Comparison of ENCODE assay signal across 8 cellular contexts in the genomic region with DNA sequence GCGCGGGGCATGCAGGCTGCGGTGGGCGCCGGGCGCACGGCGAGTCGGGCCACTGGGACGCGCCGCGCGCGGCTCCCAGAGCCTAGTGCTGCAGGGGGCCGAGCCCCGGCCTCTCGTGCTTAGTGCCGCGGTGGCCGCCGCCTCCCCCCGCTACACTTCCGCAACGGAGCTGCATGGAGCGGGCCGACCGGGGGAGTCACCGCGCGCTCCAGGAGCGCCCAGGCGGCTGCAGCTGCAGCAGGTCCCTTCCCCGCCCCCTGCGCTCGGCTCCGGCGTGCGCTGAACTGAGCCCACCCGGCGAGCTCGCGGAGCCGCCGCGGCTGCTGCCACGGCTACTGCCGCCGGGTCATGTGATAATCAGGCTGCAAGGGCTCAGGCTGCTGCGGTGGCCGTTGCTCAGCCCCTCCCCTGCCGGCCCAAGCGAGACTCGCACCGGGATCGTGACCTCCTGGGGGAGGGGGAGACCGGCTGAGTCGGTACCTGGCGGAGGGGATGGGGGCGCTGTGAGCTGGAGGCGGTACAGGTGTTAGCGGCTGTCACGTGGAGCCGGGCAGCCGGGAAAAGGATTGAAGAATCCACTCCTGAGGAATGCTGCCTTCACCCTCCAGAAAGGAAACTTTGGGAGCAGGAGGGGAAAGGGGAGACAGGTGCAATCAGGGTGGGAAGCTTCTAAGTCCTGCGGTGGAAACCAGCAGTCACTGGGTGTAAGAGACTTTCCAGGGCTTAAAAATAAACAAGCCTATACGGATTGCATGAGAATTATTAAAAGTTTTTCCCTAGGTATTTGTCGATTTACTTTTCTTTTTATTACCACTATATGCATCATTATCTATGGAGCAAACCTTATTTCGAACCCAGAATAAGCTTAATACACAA. TPM values are rescaled to one million over a fixed set of nuclear protein-coding genes. Genes with fewer than 3 reads are reported as not detected.
DNase-seq lines count a peak whose midpoint lies in the region; ATAC-seq and TF ChIP-seq lines count a peak whose summit lies in the region.

A gene with protein sequence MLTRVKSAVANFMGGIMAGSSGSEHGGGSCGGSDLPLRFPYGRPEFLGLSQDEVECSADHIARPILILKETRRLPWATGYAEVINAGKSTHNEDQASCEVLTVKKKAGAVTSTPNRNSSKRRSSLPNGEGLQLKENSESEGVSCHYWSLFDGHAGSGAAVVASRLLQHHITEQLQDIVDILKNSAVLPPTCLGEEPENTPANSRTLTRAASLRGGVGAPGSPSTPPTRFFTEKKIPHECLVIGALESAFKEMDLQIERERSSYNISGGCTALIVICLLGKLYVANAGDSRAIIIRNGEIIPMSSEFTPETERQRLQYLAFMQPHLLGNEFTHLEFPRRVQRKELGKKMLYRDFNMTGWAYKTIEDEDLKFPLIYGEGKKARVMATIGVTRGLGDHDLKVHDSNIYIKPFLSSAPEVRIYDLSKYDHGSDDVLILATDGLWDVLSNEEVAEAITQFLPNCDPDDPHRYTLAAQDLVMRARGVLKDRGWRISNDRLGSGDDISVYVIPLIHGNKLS (minus strand): TSS at position 352 of the 876 bp plus-strand sequence. CDS start 414 bp downstream, outside the sequence.

- no peaks in the 10 kb centered on the region; the same call in 1 of the 2 replicates for H3K79me2 ChIP-seq in H9 (ENCODE audit: insufficient read depth, low read length)

- no peak within 1 kb of the TSS for H2BK20ac ChIP-seq in H9 (ENCODE audit: low read depth, low read length, poor library complexity, severe bottlenecking)

- no peak within 1 kb of the TSS for H4K8ac ChIP-seq in H9 (replicated peaks; ENCODE audit: insufficient read length, low read depth, low read length)

- H3T11ph ChIP-seq in H9 (ENCODE audit: low read length): no peak within 1 kb of the TSS

- peak; percentile 79 for ATAC-seq in sciatic nerve

- no peak within 1 kb of the TSS for H3K14ac ChIP-seq in H9 (ENCODE audit: insufficient read depth, low read length)

- H3K9me3 Mint-ChIP-seq in H9 (no peaks in the 10 kb centered on the region), MCF 10A (ENCODE audit: unreplicated experiment) (no peaks in the 10 kb centered on the region)

- peak within 1 kb of the TSS; percentile 85 for H3K4me3 ChIP-seq in iPS-18a (ENCODE audit: low read length)

- WGBS in H9 (ENCODE audit: extremely low coverage, insufficient read length, low lambda C conversion rate): no CpG with 5 or more reads among the region's 69 CpGs

- no peak within 1 kb of the TSS for H2BK5ac ChIP-seq in H9 (ENCODE audit: insufficient read length, low read length)

- H3K4me3 Mint-ChIP-seq in H9: peak within 1 kb of the TSS; percentile 97 to 100
- H3K4me3 Mint-ChIP-seq in MCF 10A (ENCODE audit: unreplicated experiment): peak within 1 kb of the TSS; percentile 84

- POLR2A ChIA-PET in MCF 10A (lab: Yijun Ruan, JAX): interaction anchor here (0.7 to 2.5 kb wide), 7 partner anchors 12 to 468 kb away, joined by 3 to 9 read pairs (median 3); a partner anchor contains a TSS

- no TSS peak for BruUV-seq in MCF 10A (replicated peaks; lab: Mats Ljungman, UMichigan)

- intact Hi-C loops in MCF 10A (cut with micrococcal nuclease) (loop anchor here (2.0 to 10.0 kb wide), 2 partner anchors 122 to 130 kb away; no protein-coding TSS in a partner anchor), sciatic nerve (cut with DNase I) (no loop called here)

- no peak within 1 kb of the TSS for H2BK120ac ChIP-seq in H9 (ENCODE audit: low read depth, low read length, poor library complexity, severe bottlenecking)

- H3K4me2 ChIP-seq in H9 (ENCODE audit: insufficient read depth, insufficient read length, low read length): peak within 1 kb of the TSS; percentile 90

- peaks cover 2% of the 10 kb centered on the region for H4K20me1 ChIP-seq in H9 (ENCODE audit: control insufficient read depth, insufficient read depth, insufficient read length)

- H2AFZ ChIP-seq in H9 (ENCODE audit: low read length): no peak within 1 kb of the TSS

- H2BK15ac ChIP-seq in H9 (ENCODE audit: low read depth, low read length): no peak within 1 kb of the TSS

- no peak within 1 kb of the TSS for H3K18ac ChIP-seq in H9 (ENCODE audit: insufficient read length, low read depth, low read length)

- peaks cover 6% of the 10 kb centered on the region for H3K4me1 ChIP-seq in H9 (ENCODE audit: insufficient read depth, low read length)
- peaks cover 27% of the 10 kb centered on the region for H3K4me1 ChIP-seq in iPS-18a (ENCODE audit: control insufficient read depth, low read depth, low read length)

- H2BK12ac ChIP-seq in H9 (ENCODE audit: insufficient read length, low read depth, low read length): no peak within 1 kb of the TSS

- DNase-seq in NCI-H1436 (lab: John Stamatoyannopoulos, UW): peak; percentile 56
- DNase-seq in NCI-H1436 treated with DMSO at 0.1 percent for 48 hours (lab: John Stamatoyannopoulos, UW): no peak
- peak; percentile 99 for DNase-seq in H9
- DNase-seq in Kasumi-1 (lab: John Stamatoyannopoulos, UW): peak; percentile 60 to 73
- peak; percentile 94 for DNase-seq in RPMI8226
- DNase-seq in MCF 10A (ENCODE audit: unreplicated experiment): peak; percentile 48
- peak; percentile 65 for DNase-seq in sciatic nerve (ENCODE audit: low spot score)

- no peak within 1 kb of the TSS for H3K27ac ChIP-seq in H9 (ENCODE audit: insufficient read length, low read depth, low read length)
- peak within 1 kb of the TSS; percentile 52 for H3K27ac ChIP-seq in iPS-18a (ENCODE audit: low read length)

- no peak within 1 kb of the TSS for H4K5ac ChIP-seq in H9 (ENCODE audit: insufficient read length, low read depth, low read length)

- H3K36me3 ChIP-seq in iPS-18a (ENCODE audit: control insufficient read depth, low read depth, low read length): no peaks in the 10 kb centered on the region

- H3K27me3 Mint-ChIP-seq in H9 (ENCODE audit: low read depth) (no peaks in the 10 kb centered on the region), MCF 10A (ENCODE audit: insufficient read depth, unreplicated experiment) (peaks cover 20% of the 10 kb centered on the region)

- no peak within 1 kb of the TSS for H3K23ac ChIP-seq in H9 (ENCODE audit: insufficient read length, low read depth, low read length)

- H3K27me3 ChIP-seq in H9 (ENCODE audit: insufficient read depth, low read length) (no peaks in the 10 kb centered on the region), iPS-18a (ENCODE audit: control insufficient read depth, insufficient read depth, low read length) (peaks cover 5% of the 10 kb centered on the region)

- H3K9me3 ChIP-seq in H9 (ENCODE audit: control insufficient read depth, low read depth, low read length): no peaks in the 10 kb centered on the region
- no peaks in the 10 kb centered on the region for H3K9me3 ChIP-seq in iPS-18a (ENCODE audit: control insufficient read depth, low read depth, low read length)

- H3K4me1 Mint-ChIP-seq in H9 (peaks cover 35 to 38% of the 10 kb centered on the region in 2 experiments), MCF 10A (ENCODE audit: insufficient read depth, unreplicated experiment) (peaks cover 13% of the 10 kb centered on the region)

- H2AK5ac ChIP-seq in H9 (ENCODE audit: insufficient read length, low read length): no peak within 1 kb of the TSS

- peaks cover 10% of the 10 kb centered on the region for H3K23me2 ChIP-seq in H9 (ENCODE audit: insufficient read length, low read depth, low read length, poor library complexity, severe bottlenecking)

- TF ChIP-seq CTCF in H9 (conservative IDR thresholded peaks at IDR 0.05) (peak; percentile 92), MCF 10A (IDR thresholded peaks at IDR 0.05; ENCODE audit: unreplicated experiment) (peak; percentile 40)

- H3K4ac ChIP-seq in H9 (ENCODE audit: low read depth, low read length): no peak within 1 kb of the TSS

- H3K36me3 Mint-ChIP-seq in H9 (ENCODE audit: insufficient read depth in 1 of 3, low read depth in 3 of 3): no peaks in the 10 kb centered on the region; a peak in 1 of 7 replicates
- no peaks in the 10 kb centered on the region for H3K36me3 Mint-ChIP-seq in MCF 10A (ENCODE audit: insufficient read depth, unreplicated experiment)

- H3K56ac ChIP-seq in H9 (ENCODE audit: insufficient read length, low read depth, low read length): no peak within 1 kb of the TSS

- H3K79me1 ChIP-seq in H9 (ENCODE audit: insufficient read depth, low read depth, low read length, poor library complexity, severe bottlenecking): no peaks in the 10 kb centered on the region

- H3K9ac ChIP-seq in H9 (ENCODE audit: extremely low read depth, insufficient read length, low read length): peak within 1 kb of the TSS; percentile 59
- peak within 1 kb of the TSS; percentile 67 for H3K9ac ChIP-seq in iPS-18a (ENCODE audit: low read length)

- CTCF ChIA-PET in MCF 10A (lab: Yijun Ruan, JAX): interaction anchor here (0.7 to 4.7 kb wide), 21 partner anchors 8 to 361 kb away, joined by 3 to 27 read pairs (median 4); no protein-coding TSS in a partner anchor

- no peak within 1 kb of the TSS for H4K91ac ChIP-seq in H9 (ENCODE audit: insufficient read length, low read depth, low read length)

- H3K27ac Mint-ChIP-seq in H9 (peak within 1 kb of the TSS in 1 of 3 experiments; percentile 95; a peak in 4 of 7 replicates), MCF 10A (ENCODE audit: low read depth, unreplicated experiment) (peak within 1 kb of the TSS; percentile 61)

RNA-seq across cellular contexts. Expression of the gene that starts here (rescaled TPM):
- total RNA-seq in H9 (2021) (21.1 and 22.1 TPM in 2 replicates), MCF 10A (2022) (0.49 and 2.0 TPM in 2 replicates), sciatic nerve (12.3 TPM)
